In genomic region chr12:105099355-105099754, GRCh38 we compare ENCODE assay signal across 1 cellular context.
TF ChIP-seq lines count a peak whose summit lies in the region.

No MANE protein-coding gene starts in this region.

TF ChIP-seq in K562, 482 proteins besides CTCF, POLR2A, EP300 and RAD21 (continued from another document):
- TF ChIP-seq ZBTB40 (IDR thresholded peaks at IDR 0.05), result no peak
- no peak for TF ChIP-seq ZBTB40 (CRISPR knock-in tag; IDR thresholded peaks at IDR 0.05)
- no peak for TF ChIP-seq ZNF449 (CRISPR knock-in tag; IDR thresholded peaks at IDR 0.05)
- TF ChIP-seq KLF10 (CRISPR knock-in tag; IDR thresholded peaks at IDR 0.05), result no peak
- TF ChIP-seq ZNF175 (CRISPR knock-in tag; IDR thresholded peaks at IDR 0.05; ENCODE audit: low read depth), result no peak
- TF ChIP-seq MEIS2 (IDR thresholded peaks at IDR 0.05; ENCODE audit: partially characterized antibody), result peak; percentile 44
- no peak for TF ChIP-seq ETS2 (tag; IDR thresholded peaks at IDR 0.05; ENCODE audit: borderline replicate concordance, poor library complexity, severe bottlenecking)
- no peak for TF ChIP-seq LCOR (CRISPR knock-in tag; IDR thresholded peaks at IDR 0.05)
- TF ChIP-seq BCLAF1 (IDR thresholded peaks at IDR 0.05; ENCODE audit: borderline replicate concordance in 1 of 2, control insufficient read depth in 1 of 2, low read depth in 2 of 2, low read length in 1 of 2), result no peak
- no peak for TF ChIP-seq ASH1L (IDR thresholded peaks at IDR 0.05; ENCODE audit: borderline replicate concordance, low read depth, partially characterized antibody)
